9 cellular contexts compared by ENCODE assay signal in genomic region chr11:6576471-6577373, GRCh38. TPM values are rescaled to one million over a fixed set of nuclear protein-coding genes. Genes with fewer than 3 reads are reported as not detected.
DNase-seq lines count a peak whose midpoint lies in the region; ATAC-seq and TF ChIP-seq lines count a peak whose summit lies in the region.
"Had no signal": no experiment of that assay in that cellular context is flagged by ENCODE, and none has a peak within 500 bp of the region (broad histone marks: within the 10 kb centered on the region; RNA-seq: fewer than 3 reads in every experiment).

No MANE protein-coding gene starts in this region.

- H3K9me3 Mint-ChIP-seq in osteocyte (ENCODE audit: unreplicated experiment) = no peaks in the 10 kb centered on the region
- H3K9me3 Mint-ChIP-seq in activated T-cell treated with anti-CD3 and anti-CD28 coated beads, Interleukin-2, amount 50 U/mL, for 4 hours = no peaks in the 10 kb centered on the region

- DNase-seq in DMS79 (lab: John Stamatoyannopoulos, UW) (peak; percentile 63), NCI-H2196 treated with DMSO at 0.1 percent for 48 hours (lab: John Stamatoyannopoulos, UW; ENCODE audit: unreplicated experiment) (peak; percentile 26), epidermal melanocyte (ENCODE audit: insufficient read length, low spot score) (peak; percentile 56), osteocyte (ENCODE audit: extremely low spot score, unreplicated experiment) (peak; percentile 44), T-helper 17 cell (no peak), HT-29 (ENCODE audit: low spot score) (no peak)
- no peak for DNase-seq in activated T-cell treated with anti-CD3 and anti-CD28 coated beads, Interleukin-2, amount 50 U/mL, for 4 hours

- H3K4me1 Mint-ChIP-seq in osteocyte (ENCODE audit: unreplicated experiment) (peaks cover 16% of the 10 kb centered on the region), T-helper 17 cell (peaks cover 5% of the 10 kb centered on the region)
- no peaks in the 10 kb centered on the region for H3K4me1 Mint-ChIP-seq in activated T-cell treated with anti-CD3 and anti-CD28 coated beads, Interleukin-2, amount 50 U/mL, for 4 hours (ENCODE audit: low read depth)

- H3K36me3 Mint-ChIP-seq in osteocyte (ENCODE audit: unreplicated experiment) (peaks cover 6% of the 10 kb centered on the region), T-helper 17 cell (ENCODE audit: low read depth) (peaks cover 6% of the 10 kb centered on the region)
- peaks cover 14% of the 10 kb centered on the region for H3K36me3 Mint-ChIP-seq in activated T-cell treated with anti-CD3 and anti-CD28 coated beads, Interleukin-2, amount 50 U/mL, for 4 hours (ENCODE audit: insufficient read depth)

- H3K27me3 Mint-ChIP-seq in osteocyte (ENCODE audit: unreplicated experiment) (no peaks in the 10 kb centered on the region), T-helper 17 cell (no peaks in the 10 kb centered on the region)
- H3K27me3 Mint-ChIP-seq in activated T-cell treated with anti-CD3 and anti-CD28 coated beads, Interleukin-2, amount 50 U/mL, for 4 hours (ENCODE audit: low read depth) = no peaks in the 10 kb centered on the region

- no peak overlapping the region for H3K4me3 Mint-ChIP-seq in osteocyte (ENCODE audit: unreplicated experiment)
- H3K4me3 Mint-ChIP-seq in activated T-cell treated with anti-CD3 and anti-CD28 coated beads, Interleukin-2, amount 50 U/mL, for 4 hours = no peak overlapping the region
- H3K4me3 Mint-ChIP-seq in T-helper 17 cell = no peak overlapping the region

- H3K27ac Mint-ChIP-seq in osteocyte (ENCODE audit: unreplicated experiment) (no peak overlapping the region), T-helper 17 cell (no peak overlapping the region)

- no peak for TF ChIP-seq CTCF in osteocyte (IDR thresholded peaks at IDR 0.05)

- no peak for ATAC-seq in activated T-cell treated with anti-CD3 and anti-CD28 coated beads, Interleukin-2, amount 50 U/mL, for 4 hours
- ATAC-seq in T-helper 17 cell = no peak
- no peak for ATAC-seq in HG03457 (IDR thresholded peaks at IDR 0.05; ENCODE audit: unreplicated experiment)

- no peaks in the 10 kb centered on the region for H3K9me3 ChIP-seq in T-helper 17 cell (ENCODE audit: control insufficient read depth, low read length, poor library complexity, severe bottlenecking)
- H3K9me3 ChIP-seq: neutrophil had no signal

RNA-seq across cellular contexts. Expression of gene RRP8, which starts 26.7 kb away (rescaled TPM):
- total RNA-seq in osteocyte (15.3 and 17.8 TPM in 2 replicates), T-helper 17 cell (10 to 100 TPM; 18.5 to 26.7 TPM)
- 10 to 100 TPM; 37.8 to 48.2 (median 41.4) TPM for total RNA-seq in activated T-cell treated with anti-CD3 and anti-CD28 coated beads, Interleukin-2, amount 50 U/mL, for 4 hours
- total RNA-seq in HT-29 (2014; rRNA removed; shearing (Covaris generic)) = 21.4 TPM in 2 replicates

RNA-seq across cellular contexts. Expression of gene ILK, which starts 26.9 kb away (rescaled TPM):
- total RNA-seq in osteocyte = 192 and 209 TPM in 2 replicates
- total RNA-seq in activated T-cell treated with anti-CD3 and anti-CD28 coated beads, Interleukin-2, amount 50 U/mL, for 4 hours = 10 to 100 TPM; 38.6 to 48.9 (median 45.0) TPM
- total RNA-seq in T-helper 17 cell = 10 to 100 TPM; 70.2 to 70.6 TPM
- total RNA-seq in HT-29 (2014; rRNA removed; shearing (Covaris generic)) = 150 and 151 TPM in 2 replicates

RNA-seq across cellular contexts. Expression of gene TAF10, which starts 35.3 kb away (rescaled TPM):
- total RNA-seq in osteocyte (93.4 and 100 TPM in 2 replicates), T-helper 17 cell (100 to 1,000 TPM; 124 to 132 TPM)
- total RNA-seq in activated T-cell treated with anti-CD3 and anti-CD28 coated beads, Interleukin-2, amount 50 U/mL, for 4 hours = 100 to 1,000 TPM; 163 to 191 (median 188) TPM
- 189 and 243 TPM in 2 replicates for total RNA-seq in HT-29 (2014; rRNA removed; shearing (Covaris generic))

RNA-seq across cellular contexts. Expression of gene TPP1, which starts 42.5 kb away (rescaled TPM):
- total RNA-seq in osteocyte (157 and 171 TPM in 2 replicates), T-helper 17 cell (10 to 100 TPM; 77.1 to 84.6 TPM)
- total RNA-seq in activated T-cell treated with anti-CD3 and anti-CD28 coated beads, Interleukin-2, amount 50 U/mL, for 4 hours = 10 to 100 TPM; 25.4 to 35.6 (median 27.3) TPM
- total RNA-seq in HT-29 (2014; rRNA removed; shearing (Covaris generic)) = 40.7 and 52.3 TPM in 2 replicates

Comparison
In these comparisons a context has a peak if more than half of its experiments do, and no peak if none do; other contexts are left out.
1. DNase-seq: peak in DMS79 (single experiment), NCI-H2196 treated with DMSO at 0.1 percent for 48 hours (single experiment), epidermal melanocyte (single experiment) and osteocyte (single experiment); none in activated T-cell treated with anti-CD3 and anti-CD28 coated beads, Interleukin-2, amount 50 U/mL, for 4 hours (single experiment), T-helper 17 cell (0 of 3) and HT-29 (single experiment).